ENCODE assay signal across 1 cellular context in the genomic region with DNA sequence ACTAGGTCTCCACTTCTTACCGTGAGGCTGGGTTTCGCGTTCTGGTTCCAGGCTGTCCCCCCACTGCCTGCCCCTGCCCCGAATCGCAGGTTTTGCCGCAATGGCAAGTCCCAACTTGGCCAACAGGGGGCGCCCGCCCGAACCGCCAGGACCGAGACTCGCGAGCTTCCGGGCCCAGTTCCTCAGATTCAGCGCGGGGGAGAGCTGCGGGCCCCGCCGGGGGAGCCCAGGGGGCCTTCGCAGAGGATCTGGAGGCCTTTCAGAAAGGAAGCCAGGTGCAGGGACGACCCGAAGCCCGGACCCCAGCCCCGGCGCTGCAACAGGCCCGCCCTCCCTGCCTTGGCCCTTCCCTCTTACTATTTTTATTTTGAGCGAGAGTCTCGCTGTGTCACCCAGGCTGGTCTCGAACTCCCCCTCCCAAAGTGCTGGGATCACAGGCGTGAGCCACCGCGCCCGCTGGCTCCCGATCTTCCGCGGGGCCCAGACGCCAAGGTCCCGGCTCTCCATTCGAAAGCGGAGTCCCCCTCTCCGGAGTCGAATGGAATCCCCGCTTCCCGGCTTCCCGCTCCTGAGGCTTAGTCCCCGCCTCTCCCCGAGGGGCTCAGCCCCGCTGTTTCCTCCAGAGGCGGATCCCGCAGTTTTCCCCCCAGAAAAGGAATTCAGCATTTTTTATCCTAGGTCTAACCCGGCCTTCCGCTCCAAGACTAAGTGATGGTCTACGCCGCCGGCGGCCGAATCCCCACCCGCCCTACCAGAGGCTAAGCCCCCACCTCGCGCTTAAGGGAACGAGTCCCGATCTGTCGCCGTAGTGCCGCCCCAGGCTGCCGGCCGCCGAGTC.
TF ChIP-seq lines count a peak whose summit lies in the region.

No MANE protein-coding gene starts in this region.

TF ChIP-seq in GM12878, 131 proteins besides CTCF, POLR2A, EP300 and RAD21:
- no peak for TF ChIP-seq ATF7 (IDR thresholded peaks at IDR 0.05; ENCODE audit: low read depth)
- peak; percentile 63 for TF ChIP-seq IKZF1 (conservative IDR thresholded peaks at IDR 0.05)
- TF ChIP-seq MEF2B (IDR thresholded peaks at IDR 0.05; ENCODE audit: partially characterized antibody, poor library complexity, severe bottlenecking): peak; percentile 17
- TF ChIP-seq NR2F1 (conservative IDR thresholded peaks at IDR 0.05): 0 out of 2 replicates have a peak, but pooled peaks have one; percentile 23
- 0 out of 2 replicates have a peak, but pooled peaks have one; percentile 9 for TF ChIP-seq ZSCAN29 (IDR thresholded peaks at IDR 0.05)
- TF ChIP-seq, protein P1, sequence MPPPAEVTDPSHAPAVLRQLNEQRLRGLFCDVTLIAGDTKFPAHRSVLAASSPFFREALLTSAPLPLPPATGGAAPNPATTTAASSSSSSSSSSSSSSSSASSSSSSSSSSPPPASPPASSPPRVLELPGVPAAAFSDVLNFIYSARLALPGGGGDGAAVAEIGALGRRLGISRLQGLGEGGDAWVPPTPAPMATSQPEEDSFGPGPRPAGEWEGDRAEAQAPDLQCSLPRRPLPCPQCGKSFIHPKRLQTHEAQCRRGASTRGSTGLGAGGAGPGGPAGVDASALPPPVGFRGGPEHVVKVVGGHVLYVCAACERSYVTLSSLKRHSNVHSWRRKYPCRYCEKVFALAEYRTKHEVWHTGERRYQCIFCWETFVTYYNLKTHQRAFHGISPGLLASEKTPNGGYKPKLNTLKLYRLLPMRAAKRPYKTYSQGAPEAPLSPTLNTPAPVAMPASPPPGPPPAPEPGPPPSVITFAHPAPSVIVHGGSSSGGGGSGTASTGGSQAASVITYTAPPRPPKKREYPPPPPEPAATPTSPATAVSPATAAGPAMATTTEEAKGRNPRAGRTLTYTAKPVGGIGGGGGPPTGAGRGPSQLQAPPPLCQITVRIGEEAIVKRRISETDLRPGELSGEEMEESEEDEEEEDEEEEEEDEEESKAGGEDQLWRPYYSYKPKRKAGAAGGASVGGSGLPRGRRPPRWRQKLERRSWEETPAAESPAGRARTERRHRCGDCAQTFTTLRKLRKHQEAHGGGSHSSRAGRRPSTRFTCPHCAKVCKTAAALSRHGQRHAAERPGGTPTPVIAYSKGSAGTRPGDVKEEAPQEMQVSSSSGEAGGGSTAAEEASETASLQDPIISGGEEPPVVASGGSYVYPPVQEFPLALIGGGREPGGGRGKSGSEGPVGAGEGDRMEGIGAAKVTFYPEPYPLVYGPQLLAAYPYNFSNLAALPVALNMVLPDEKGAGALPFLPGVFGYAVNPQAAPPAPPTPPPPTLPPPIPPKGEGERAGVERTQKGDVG (CRISPR knock-in tag; IDR thresholded peaks at IDR 0.05): no peak
- no peak for TF ChIP-seq RBBP5 (conservative IDR thresholded peaks at IDR 0.05)
- no peak for TF ChIP-seq FOXM1 (IDR thresholded peaks at IDR 0.05; ENCODE audit: low read depth, low read length)
- no peak for TF ChIP-seq EED (IDR thresholded peaks at IDR 0.05; ENCODE audit: low read depth)
- no peak for TF ChIP-seq CREM (IDR thresholded peaks at IDR 0.05; ENCODE audit: low read depth)
- no peak for TF ChIP-seq ZZZ3 (IDR thresholded peaks at IDR 0.05; ENCODE audit: control insufficient read depth, insufficient read length, low read depth)
- TF ChIP-seq ZNF24 (IDR thresholded peaks at IDR 0.05): 0 out of 2 replicates have a peak, but pooled peaks have one; percentile 8
- no peak for TF ChIP-seq ATF2 (IDR thresholded peaks at IDR 0.05; ENCODE audit: low read length)
- peak; percentile 96; the same call in 1 of the 2 replicates for TF ChIP-seq SMARCA5 (IDR thresholded peaks at IDR 0.05)
- peak; percentile 59; the same call in 1 of the 2 replicates for TF ChIP-seq CHD2 (IDR thresholded peaks at IDR 0.05; ENCODE audit: borderline replicate concordance, low read depth, low read length)
- no peak for TF ChIP-seq NR2C1 (IDR thresholded peaks at IDR 0.05)
- TF ChIP-seq GATAD2B (conservative IDR thresholded peaks at IDR 0.05; ENCODE audit: low read depth): peak; percentile 35; the same call in 1 of the 2 replicates
- TF ChIP-seq ELK1 (IDR thresholded peaks at IDR 0.05; ENCODE audit: low read depth, low read length): peak; percentile 30; the same call in 1 of the 2 replicates
- no peak for TF ChIP-seq NFYA (IDR thresholded peaks at IDR 0.05; ENCODE audit: borderline replicate concordance, low read depth, low read length)
- TF ChIP-seq TAF1 (IDR thresholded peaks at IDR 0.05; ENCODE audit: borderline replicate concordance, low read depth, low read length): peak; percentile 55; the same call in 1 of the 2 replicates
- TF ChIP-seq WRNIP1 (IDR thresholded peaks at IDR 0.05; ENCODE audit: borderline replicate concordance, low read depth, low read length): no peak
- TF ChIP-seq LARP7 (IDR thresholded peaks at IDR 0.05): peak; percentile 38; the same call in 1 of the 2 replicates
- no peak for TF ChIP-seq HDGF (IDR thresholded peaks at IDR 0.05)
- no peak for TF ChIP-seq MTA3 (IDR thresholded peaks at IDR 0.05; ENCODE audit: borderline replicate concordance, low read length)
- TF ChIP-seq POLR2AphosphoS5 (IDR thresholded peaks at IDR 0.05; ENCODE audit: low read length): peak; percentile 54; the same call in 1 of the 2 replicates
- TF ChIP-seq NFXL1 (IDR thresholded peaks at IDR 0.05; ENCODE audit: borderline replicate concordance): no peak
- TF ChIP-seq EGR1 (IDR thresholded peaks at IDR 0.05; ENCODE audit: borderline replicate concordance in 1 of 2, low read depth in 2 of 2, low read length in 2 of 2): 0 out of 3 replicates have a peak, but pooled peaks of 1 of the 2 experiments have one; percentile 27
- peak; percentile 55; the same call in 1 of the 2 replicates for TF ChIP-seq ZNF217 (IDR thresholded peaks at IDR 0.05)
- TF ChIP-seq BRCA1 (IDR thresholded peaks at IDR 0.05; ENCODE audit: low read depth, low read length): no peak
- TF ChIP-seq KLF5 (IDR thresholded peaks at IDR 0.05; ENCODE audit: partially characterized antibody): no peak
- peak; percentile 60 for TF ChIP-seq RUNX3 (IDR thresholded peaks at IDR 0.05; ENCODE audit: low read length)
- TF ChIP-seq RELB (IDR thresholded peaks at IDR 0.05; ENCODE audit: low read depth): no peak
- TF ChIP-seq SPI1 (IDR thresholded peaks at IDR 0.05; ENCODE audit: borderline replicate concordance, insufficient read depth, low read depth, low read length): peak; percentile 48; the same call in 1 of the 2 replicates
- no peak for TF ChIP-seq TBL1XR1 (IDR thresholded peaks at IDR 0.05; ENCODE audit: low read depth, low read length)
- TF ChIP-seq ASH2L (IDR thresholded peaks at IDR 0.05; ENCODE audit: borderline replicate concordance, low read depth): no peak
- TF ChIP-seq DPF2 (IDR thresholded peaks at IDR 0.05): peak; percentile 67
- no peak for TF ChIP-seq SREBF2 (IDR thresholded peaks at IDR 0.05; ENCODE audit: low read length)
- peak; percentile 60; the same call in 1 of the 2 replicates for TF ChIP-seq YY1 (IDR thresholded peaks at IDR 0.05; ENCODE audit: low read depth, low read length)
- no peak for TF ChIP-seq SUZ12 (IDR thresholded peaks at IDR 0.05; ENCODE audit: unreplicated experiment)
- no peak for TF ChIP-seq TCF12 (IDR thresholded peaks at IDR 0.05; ENCODE audit: low read depth, low read length)
- peak; percentile 19 to 38; a peak in 2 of 4 replicates for TF ChIP-seq BHLHE40 (IDR thresholded peaks at IDR 0.05; ENCODE audit: borderline replicate concordance in 1 of 2, low read depth in 2 of 2, low read length in 1 of 2)
- no peak for TF ChIP-seq KAT2A (conservative IDR thresholded peaks at IDR 0.05; ENCODE audit: control insufficient read depth, low read depth, low read length)
- peak; percentile 32 to 36; a peak in 2 of 4 replicates for TF ChIP-seq IKZF2 (IDR thresholded peaks at IDR 0.05)
- TF ChIP-seq CBFB (IDR thresholded peaks at IDR 0.05; ENCODE audit: low read depth): peak; percentile 37; the same call in 1 of the 2 replicates
- peak; percentile 50; the same call in 1 of the 2 replicates for TF ChIP-seq SMC3 (IDR thresholded peaks at IDR 0.05; ENCODE audit: borderline replicate concordance, low read length)
- peak; percentile 36; the same call in 1 of the 2 replicates for TF ChIP-seq NKRF (conservative IDR thresholded peaks at IDR 0.05)
